ENCODE assay signal across 8 cellular contexts in genomic region chr9:136363106-136363605, GRCh38. TPM values are rescaled to one million over a fixed set of nuclear protein-coding genes. Genes with fewer than 3 reads are reported as not detected.
DNase-seq lines count a peak whose midpoint lies in the region; ATAC-seq and TF ChIP-seq lines count a peak whose summit lies in the region.

No MANE protein-coding gene starts in this region.

- peak; percentile 86 for DNase-seq in AG04450 (ENCODE audit: low read depth, low spot score)
- DNase-seq in NCI-H2171 (lab: John Stamatoyannopoulos, UW): peak; percentile 96
- DNase-seq in activated B cell treated with CpG ODN at 0.5 μM for 24 hours: peak; percentile 90
- peak; percentile 96 to 97 for DNase-seq in cardiac fibroblast (ENCODE audit: low read depth in 2 of 2)
- DNase-seq in iris pigment epithelial cell (ENCODE audit: low read depth): peak; percentile 93
- peak; percentile 98 for DNase-seq in stimulated activated CD4-positive, alpha-beta T cell treated with anti-CD3 and anti-CD28 coated beads, Interleukin-12 subunit alpha, Interleukin-12 subunit beta, amount 100 ng/mL, for 4 hours

- POLR2A ChIA-PET in AG04450 (lab: Yijun Ruan, JAX) (interaction anchor here (0.6 to 3.9 kb wide), 13 partner anchors 9 to 50 kb away, joined by 3 to 22 read pairs (median 4); partner anchors contain the start of genes ENTR1 and PMPCA), activated B cell treated with CpG ODN at 0.5 μM for 24 hours (lab: Charles Lee) (interaction anchor here (0.6 to 2.4 kb wide), 23 partner anchors 9 to 456 kb away, joined by 3 to 19 read pairs (median 5); partner anchors contain the start of genes CAMSAP1, ENTR1, PMPCA and SNAPC4)

- intact Hi-C loops in activated B cell treated with CpG ODN at 0.5 μM for 24 hours (cut with micrococcal nuclease): loop anchor here (1.0 to 5.0 kb wide), 11 partner anchors 20 to 402 kb away; partner anchors contain the start of genes GPSM1, INPP5E, QSOX2 and SEC16A

- H3K27me3 Mint-ChIP-seq in activated B cell treated with CpG ODN at 0.5 μM for 24 hours: no peaks in the 10 kb centered on the region

- H3K4me3 ChIP-seq in AG04450 (ENCODE audit: low read depth, low read length) (peak overlapping the region; percentile 72), cardiac fibroblast (replicated peaks in 1 of 2; ENCODE audit: low read depth in 2 of 2, low read length in 2 of 2) (peak overlapping the region; percentile 69 to 79)

- ATAC-seq in GM18870 (IDR thresholded peaks at IDR 0.05; ENCODE audit: unreplicated experiment) (peak; percentile 51), HG03103 (IDR thresholded peaks at IDR 0.05; ENCODE audit: low read depth, unreplicated experiment) (peak; percentile 70), activated B cell treated with CpG ODN at 0.5 μM for 24 hours (ENCODE audit: low read depth) (peak; percentile 92)

- H3K4me1 Mint-ChIP-seq in activated B cell treated with CpG ODN at 0.5 μM for 24 hours: peaks cover 9% of the 10 kb centered on the region

- H3K4me3 Mint-ChIP-seq in activated B cell treated with CpG ODN at 0.5 μM for 24 hours: peak overlapping the region; percentile 86

- H3K27ac Mint-ChIP-seq in activated B cell treated with CpG ODN at 0.5 μM for 24 hours: peak overlapping the region; percentile 87

- TF ChIP-seq CTCF in AG04450 (IDR thresholded peaks at IDR 0.05; ENCODE audit: low read depth, low read length) (no peak), activated B cell treated with CpG ODN at 0.5 μM for 24 hours (IDR thresholded peaks at IDR 0.05) (no peak), cardiac fibroblast (IDR thresholded peaks at IDR 0.05; ENCODE audit: low read depth, low read length) (no peak)

- peaks cover 20% of the 10 kb centered on the region for H3K36me3 Mint-ChIP-seq in activated B cell treated with CpG ODN at 0.5 μM for 24 hours (ENCODE audit: low read depth)

- H3K9me3 Mint-ChIP-seq in activated B cell treated with CpG ODN at 0.5 μM for 24 hours: no peaks in the 10 kb centered on the region

- peaks cover 9% of the 10 kb centered on the region; the same call in 1 of the 2 replicates for H3K9me3 ChIP-seq in AG04450 (ENCODE audit: control insufficient read depth, insufficient read depth, low read length)

- no peaks in the 10 kb centered on the region for H3K27me3 ChIP-seq in AG04450 (ENCODE audit: control insufficient read depth, insufficient read depth, low read length)

- peak overlapping the region; percentile 65 for H3K27ac ChIP-seq in AG04450 (ENCODE audit: low read depth, low read length)

- CTCF ChIA-PET in AG04450 (lab: Charles Lee) (interaction anchor here (0.6 to 3.4 kb wide), 9 partner anchors 9 to 57 kb away, joined by 3 to 25 read pairs (median 3); no protein-coding TSS in a partner anchor), activated B cell treated with CpG ODN at 0.5 μM for 24 hours (lab: Charles Lee) (interaction anchor here (0.9 to 1.7 kb wide), 6 partner anchors 28 to 241 kb away, joined by 3 to 8 read pairs (median 3); no protein-coding TSS in a partner anchor)

RNA-seq across cellular contexts. Expression of gene DNLZ, which starts 0.4 kb away (rescaled TPM):
- polyA plus RNA-seq in AG04450 (2011; rRNA removed): 3.7 and 4.7 TPM in 2 replicates
- polyA minus RNA-seq in AG04450 (2011; rRNA and poly(A)+ RNA removed): 0.74 and 0.96 TPM in 2 replicates
- total RNA-seq in activated B cell treated with CpG ODN at 0.5 μM for 24 hours: 27.1 and 28.9 TPM in 2 replicates

RNA-seq across cellular contexts. Expression of gene CARD9, which starts 10.3 kb away (rescaled TPM):
- polyA plus RNA-seq in AG04450 (2011; rRNA removed): 0.63 and 0.93 TPM in 2 replicates
- polyA minus RNA-seq in AG04450 (2011; rRNA and poly(A)+ RNA removed): 0.51 and 0.87 TPM in 2 replicates
- total RNA-seq in activated B cell treated with CpG ODN at 0.5 μM for 24 hours: 0.83 and 0.89 TPM in 2 replicates

RNA-seq across cellular contexts. Expression of gene GPSM1, which starts 35.8 kb away (rescaled TPM):
- 22.5 and 32.8 TPM in 2 replicates for polyA plus RNA-seq in AG04450 (2011; rRNA removed)
- polyA minus RNA-seq in AG04450 (2011; rRNA and poly(A)+ RNA removed): 20.8 and 28.2 TPM in 2 replicates
- total RNA-seq in activated B cell treated with CpG ODN at 0.5 μM for 24 hours: 1.9 and 2.6 TPM in 2 replicates

RNA-seq across cellular contexts. Expression of gene SNAPC4, which starts 36.8 kb away (rescaled TPM):
- polyA plus RNA-seq in AG04450 (2011; rRNA removed): 2.2 and 2.4 TPM in 2 replicates
- polyA minus RNA-seq in AG04450 (2011; rRNA and poly(A)+ RNA removed): 3.4 and 5.4 TPM in 2 replicates
- 20.0 and 22.2 TPM in 2 replicates for total RNA-seq in activated B cell treated with CpG ODN at 0.5 μM for 24 hours

RNA-seq across cellular contexts. Expression of gene ENTR1, which starts 47.3 kb away (rescaled TPM):
- 31.5 and 33.8 TPM in 2 replicates for polyA plus RNA-seq in AG04450 (2011; rRNA removed)
- polyA minus RNA-seq in AG04450 (2011; rRNA and poly(A)+ RNA removed): 15.0 and 21.7 TPM in 2 replicates
- total RNA-seq in activated B cell treated with CpG ODN at 0.5 μM for 24 hours: 89.4 and 101 TPM in 2 replicates

Comparison
In these comparisons a context has a peak if more than half of its experiments do, and no peak if none do; other contexts are left out.
1. Peak in every context shown above with its lines: DNase-seq, ATAC-seq, H3K4me3 ChIP-seq and H3K27ac ChIP-seq.